In genomic region chrX:41009816-41010187, GRCh38 we compare ENCODE assay signal across 10 cellular contexts.
DNase-seq lines count a peak whose midpoint lies in the region; TF ChIP-seq lines count a peak whose summit lies in the region.
"Had no signal": no experiment of that assay in that cellular context is flagged by ENCODE, and none has a peak within 500 bp of the region (broad histone marks: within the 10 kb centered on the region; RNA-seq: fewer than 3 reads in every experiment).

No MANE protein-coding gene starts in this region.

- DNase-seq in cardiac muscle cell (ENCODE audit: low read depth in 1 of 2, low spot score in 1 of 2) = no peak
- DNase-seq in cardiac septum (ENCODE audit: low spot score) = no peak
- DNase-seq in caudate nucleus (lab: John Stamatoyannopoulos, UW) = peak in 4 of 61 donors; percentile 7 to 80 (median 31)
- no peak for DNase-seq in COLO668 (lab: John Stamatoyannopoulos, UW; ENCODE audit: unreplicated experiment)
- DNase-seq in NCI-H69 (lab: John Stamatoyannopoulos, UW) = no peak
- no peak for DNase-seq in stimulated activated CD4-positive, alpha-beta T cell treated with anti-CD3 and anti-CD28 coated beads, Interleukin-4, amount 100 ng/mL, for 4 hours
- DNase-seq in GM19240 (ENCODE audit: insufficient read length, low spot score) = no peak
- DNase-seq: DND-41; NK-92 treated with Interleukin-12 subunit alpha and Interleukin-12 subunit beta, amount 100 ng/mL, for 24 hours had no signal

- H3K9ac ChIP-seq in mucosa of stomach (ENCODE audit: low read length) = peak overlapping the region; percentile 75

- H3K9me3 ChIP-seq in cardiac muscle cell (ENCODE audit: low read depth) = no peaks in the 10 kb centered on the region
- no peaks in the 10 kb centered on the region for H3K9me3 ChIP-seq in mucosa of stomach (ENCODE audit: control insufficient read depth, low read length)

- TF ChIP-seq CTCF in cardiac muscle cell (IDR thresholded peaks at IDR 0.05; ENCODE audit: low read depth, low read length) = no peak

- H3K36me3 ChIP-seq in cardiac muscle cell (no peaks in the 10 kb centered on the region), mucosa of stomach (ENCODE audit: control insufficient read depth, insufficient read depth, low read length) (no peaks in the 10 kb centered on the region)

- H3K4me3 ChIP-seq in cardiac muscle cell (no peak overlapping the region), mucosa of stomach (ENCODE audit: low read length) (peak overlapping the region; percentile 22)

- H3K27ac ChIP-seq in cardiac muscle cell (peak overlapping the region; percentile 76), caudate nucleus (ENCODE audit: low read depth, low read length) (peak overlapping the region; percentile 68)

- intact Hi-C loops in cardiac septum (cut with DNase I) = loop anchor here (1.0 to 10.0 kb wide), 2 partner anchors 74 to 135 kb away; no protein-coding TSS in a partner anchor

- H3K4me1 ChIP-seq in cardiac muscle cell (ENCODE audit: low read depth) = peaks cover 11% of the 10 kb centered on the region
- peaks cover 10% of the 10 kb centered on the region for H3K4me1 ChIP-seq in mucosa of stomach (ENCODE audit: control insufficient read depth, insufficient read depth, low read length)

- no peaks in the 10 kb centered on the region for H3K27me3 ChIP-seq in cardiac muscle cell
- H3K27me3 ChIP-seq in mucosa of stomach (ENCODE audit: control insufficient read depth, insufficient read depth, low read length) = no peaks in the 10 kb centered on the region
